ENCODE assay signal across 17 cellular contexts in the genomic region with DNA sequence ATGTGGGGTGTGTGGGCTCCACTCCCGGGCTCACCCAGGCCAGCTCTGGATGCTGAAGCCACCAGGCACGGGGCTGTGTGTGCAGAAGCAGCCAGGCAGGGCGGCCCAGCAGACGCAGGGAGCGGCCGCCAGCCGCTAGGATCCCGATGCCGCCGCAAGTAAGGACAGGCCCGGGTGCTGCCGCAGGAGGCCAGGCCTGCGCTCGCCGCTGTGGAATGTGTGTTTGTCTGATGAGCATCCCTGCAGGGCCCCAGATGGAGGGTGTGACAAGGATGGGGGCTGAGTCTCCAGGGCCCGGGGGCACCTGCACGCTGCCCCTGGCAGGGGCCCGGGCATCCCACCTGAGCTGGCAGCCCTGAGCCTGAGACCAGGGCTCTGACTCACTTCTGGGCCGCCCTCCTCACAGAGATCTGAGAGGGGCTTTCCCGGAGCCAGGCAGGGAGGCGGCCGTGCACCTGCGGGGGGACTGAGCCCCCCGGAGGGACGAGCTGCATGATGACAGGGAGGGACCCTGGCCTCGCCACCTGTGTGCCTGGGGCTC.
DNase-seq lines count a peak whose midpoint lies in the region; ATAC-seq and TF ChIP-seq lines count a peak whose summit lies in the region.
"Had no signal": no experiment of that assay in that cellular context is flagged by ENCODE, and none has a peak within 500 bp of the region (broad histone marks: within the 10 kb centered on the region; RNA-seq: fewer than 3 reads in every experiment).

No MANE protein-coding gene starts in this region.

- H3K9me3 ChIP-seq in Peyer's patch = peaks cover 0 to 7% (median 0%) of the 10 kb centered on the region in 4 donors
- no peaks in the 10 kb centered on the region for H3K9me3 ChIP-seq in right cardiac atrium (ENCODE audit: control insufficient read depth, low read length)
- peaks cover 8 to 15% (median 14%) of the 10 kb centered on the region in 4 donors for H3K9me3 ChIP-seq in stomach

- peak; percentile 44 for DNase-seq in activated CD8-positive, alpha-beta memory T cell treated with anti-CD3 and anti-CD28 coated beads for 24 hours
- no peak for DNase-seq in activated CD8-positive, alpha-beta memory T cell treated with anti-CD3 and anti-CD28 coated beads, Interleukin-2, amount 50 U/mL, for 48 hours
- DNase-seq in Peyer's patch = peak in 2 of 3 donors; percentile 37 to 47
- peak in 1 of 3 donors; percentile 48 for DNase-seq in right cardiac atrium
- peak; percentile 19 for DNase-seq in stomach
- no peak for DNase-seq in NCI-H82 (lab: John Stamatoyannopoulos, UW)
- DNase-seq in NCI-H146 treated with DMSO at 0.1 percent for 48 hours (lab: John Stamatoyannopoulos, UW; ENCODE audit: unreplicated experiment) = no peak
- DNase-seq: activated CD4-positive, alpha-beta T cell treated with anti-CD3 and anti-CD28 coated beads for 48 hours; DMS79; effector CD4-positive, alpha-beta T cell; NCI-H1436 treated with DMSO at 0.1 percent for 48 hours; NCI-H446 treated with DMSO at 0.1 percent for 48 hours; stimulated activated naive B cell treated with anti-CD40 and anti-IgM and Interleukin-4, amounts not matched to agents 10 μg/mL and 1 μg/mL and 100 μg/mL, for 72 hours had no signal

- H3K27ac ChIP-seq in Peyer's patch = no peak overlapping the region
- no peak overlapping the region for H3K27ac ChIP-seq in right cardiac atrium (ENCODE audit: low read length)
- H3K27ac ChIP-seq in stomach = no peak overlapping the region
- H3K27ac ChIP-seq: cardiac muscle cell, SJSA1, uterus had no signal

- H3K4me3 ChIP-seq in Peyer's patch (no peak overlapping the region), right cardiac atrium (ENCODE audit: low read length) (no peak overlapping the region), stomach (no peak overlapping the region)
- H3K4me3 ChIP-seq: cardiac muscle cell, SJSA1, uterus had no signal

- TF ChIP-seq CTCF in Peyer's patch (IDR thresholded peaks at IDR 0.05) (no peak), stomach (IDR thresholded peaks at IDR 0.05) (no peak)

- no peaks in the 10 kb centered on the region for H3K36me3 ChIP-seq in Peyer's patch
- H3K36me3 ChIP-seq in stomach = no peaks in the 10 kb centered on the region
- H3K36me3 ChIP-seq: cardiac muscle cell, SJSA1, uterus had no signal

- WGBS in right cardiac atrium = 90% methylated on average over 26 of the region's 26 CpGs
- 60 to 94% (median 91%) methylated on average over 1 to 26 of the region's 26 CpGs for WGBS in stomach, 5 donors

- no peaks in the 10 kb centered on the region for H3K27me3 ChIP-seq in Peyer's patch
- H3K27me3 ChIP-seq in right cardiac atrium (ENCODE audit: control insufficient read depth, insufficient read depth) = no peaks in the 10 kb centered on the region
- H3K27me3 ChIP-seq in stomach = peaks cover 0 to 6% (median 0%) of the 10 kb centered on the region in 3 donors
- H3K27me3 ChIP-seq: cardiac muscle cell, SJSA1, uterus had no signal

- no peaks in the 10 kb centered on the region for H3K4me1 ChIP-seq in Peyer's patch
- H3K4me1 ChIP-seq in right cardiac atrium (ENCODE audit: control insufficient read depth, insufficient read depth, low read length) = no peaks in the 10 kb centered on the region
- no peaks in the 10 kb centered on the region for H3K4me1 ChIP-seq in stomach
- H3K4me1 ChIP-seq: SJSA1, uterus had no signal

- no peak for TF ChIP-seq POLR2A in Peyer's patch (IDR thresholded peaks at IDR 0.05)
- TF ChIP-seq POLR2A in stomach (IDR thresholded peaks at IDR 0.05) = no peak

- TF ChIP-seq EP300 in stomach (IDR thresholded peaks at IDR 0.05) = no peak

- peak; percentile 14 to 35 for ATAC-seq in right cardiac atrium
- no peak for ATAC-seq in HG03442 (IDR thresholded peaks at IDR 0.05; ENCODE audit: unreplicated experiment)
- ATAC-seq: stimulated activated naive B cell treated with anti-CD40 and anti-IgM and Interleukin-4, amounts not matched to agents 10 μg/mL and 1 μg/mL and 100 μg/mL, for 72 hours had no signal

- intact Hi-C loops in right cardiac atrium (cut with DNase I) = no loop called here
- intact Hi-C loops in stomach (cut with DNase I; ENCODE audit: low total_unique reads) = no loop called here

Comparison
In these comparisons a context has a peak if more than half of its experiments do, and no peak if none do; other contexts are left out.
1. DNase-seq: peak in activated CD8-positive, alpha-beta memory T cell treated with anti-CD3 and anti-CD28 coated beads for 24 hours (single experiment), Peyer's patch (2 of 3) and stomach (single experiment); none in activated CD8-positive, alpha-beta memory T cell treated with anti-CD3 and anti-CD28 coated beads, Interleukin-2, amount 50 U/mL, for 48 hours (single experiment), NCI-H82 (single experiment) and NCI-H146 treated with DMSO at 0.1 percent for 48 hours (single experiment).